ENCODE assay signal across 35 cellular contexts in the genomic region with DNA sequence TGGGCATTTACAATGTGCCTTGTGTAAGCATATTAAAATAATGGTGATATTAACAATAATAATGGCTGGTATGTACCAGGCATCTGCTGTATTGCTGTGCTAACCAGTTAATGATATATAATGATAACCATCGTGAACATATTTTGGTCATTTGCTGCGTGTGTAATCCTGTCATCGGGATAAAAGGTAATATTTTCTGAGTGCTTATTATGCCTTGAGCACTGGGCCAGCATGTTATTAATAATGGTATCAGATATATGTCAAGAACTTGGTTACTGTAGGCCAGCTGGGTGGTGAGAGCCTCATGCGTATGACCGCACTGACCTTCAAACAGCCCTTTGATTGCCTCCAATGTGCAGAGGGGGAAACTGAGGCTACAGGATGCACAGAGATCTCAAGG. TPM values are rescaled to one million over a fixed set of nuclear protein-coding genes. Genes with fewer than 3 reads are reported as not detected.
"Had no signal": no experiment of that assay in that cellular context is flagged by ENCODE, and none has a peak within 500 bp of the region (broad histone marks: within the 10 kb centered on the region; RNA-seq: fewer than 3 reads in every experiment).

No MANE protein-coding gene starts in this region.

- DNase-seq: activated CD4-positive, alpha-beta memory T cell treated with anti-CD3 and anti-CD28 coated beads for 36 hours; activated CD4-positive, alpha-beta T cell treated with anti-CD3 and anti-CD28 coated beads for 36 hours; activated CD4-positive, alpha-beta T cell treated with anti-CD3 and anti-CD28 coated beads, Interleukin-2, amount 10 ng/mL, durations not matched to agents 24 days and 14 days; activated CD4-positive, CD25-positive, alpha-beta regulatory T cell; activated CD4-positive, CD25-positive, alpha-beta regulatory T cell treated with anti-CD3 and anti-CD28 coated beads, Interleukin-2, amount 50 U/mL, for 72 hours; activated CD8-positive, alpha-beta memory T cell treated with anti-CD3 and anti-CD28 coated beads, Interleukin-2, amount 10 ng/mL, durations not matched to agents 7 days and 5 days; activated CD8-positive, alpha-beta memory T cell treated with anti-CD3 and anti-CD28 coated beads, Interleukin-2, amount 50 U/mL, for 4 hours; activated CD8-positive, alpha-beta T cell treated with anti-CD3 and anti-CD28 coated beads, Interleukin-2, amount 10 ng/mL, durations not matched to agents 7 days and 5 days; activated effector memory CD4-positive, alpha-beta T cell treated with anti-CD3 and anti-CD28 coated beads, Interleukin-2, amount 50 U/mL, for 16 hours; activated naive CD4-positive, alpha-beta T cell treated with anti-CD3 and anti-CD28 coated beads for 36 hours; activated naive CD8-positive, alpha-beta T cell treated with anti-CD3 and anti-CD28 coated beads for 36 hours; activated naive CD8-positive, alpha-beta T cell treated with anti-CD3 and anti-CD28 coated beads, Interleukin-2, amount 50 U/mL, for 24 hours; activated T-cell treated with anti-CD3 and anti-CD28 coated beads, Interleukin-2, amount 50 U/mL, for 1 hour; activated T-cell treated with anti-CD3 and anti-CD28 coated beads, Interleukin-2, amount 50 U/mL, for 48 hours; adrenal gland; amygdala; aorta; body of pancreas; caudate nucleus; cortex of kidney; dermis blood vessel endothelial cell; effector CD4-positive, alpha-beta T cell; effector memory CD8-positive, alpha-beta T cell; erythroblast; foreskin keratinocyte; gastrocnemius medialis; glutamatergic neuron; T-helper 17 cell; T1000 had no signal

- H3K9me3 ChIP-seq: adrenal gland, body of pancreas, esophagus muscularis mucosa, gastrocnemius medialis, heart left ventricle had no signal

- H3K36me3 ChIP-seq: adrenal gland, esophagus muscularis mucosa, gastrocnemius medialis, heart left ventricle had no signal

- ATAC-seq: activated CD4-positive, alpha-beta T cell treated with anti-CD3 and anti-CD28 coated beads for 36 hours; activated CD8-positive, alpha-beta memory T cell treated with anti-CD3 and anti-CD28 coated beads, Interleukin-2, amount 10 ng/mL, durations not matched to agents 7 days and 5 days; activated CD8-positive, alpha-beta T cell treated with anti-CD3 and anti-CD28 coated beads, Interleukin-2, amount 10 ng/mL, durations not matched to agents 7 days and 5 days; activated naive CD8-positive, alpha-beta T cell treated with anti-CD3 and anti-CD28 coated beads, Interleukin-2, amount 50 U/mL, for 24 hours; body of pancreas; effector memory CD8-positive, alpha-beta T cell; foreskin keratinocyte; gastrocnemius medialis; heart left ventricle; T-helper 17 cell had no signal

- H3K27ac ChIP-seq: adrenal gland, body of pancreas, esophagus muscularis mucosa, foreskin keratinocyte, gastrocnemius medialis, heart left ventricle had no signal

- H3K4me3 ChIP-seq: adrenal gland, body of pancreas, esophagus muscularis mucosa, gastrocnemius medialis, heart left ventricle had no signal

- H3K27me3 ChIP-seq: body of pancreas, foreskin keratinocyte, gastrocnemius medialis had no signal

RNA-seq across cellular contexts. Expression of a gene that starts 22.2 kb away (rescaled TPM):
- total RNA-seq: activated CD4-positive, alpha-beta memory T cell treated with anti-CD3 and anti-CD28 coated beads for 36 hours; activated CD4-positive, alpha-beta T cell treated with anti-CD3 and anti-CD28 coated beads for 36 hours; activated CD4-positive, alpha-beta T cell treated with anti-CD3 and anti-CD28 coated beads, Interleukin-2, amount 10 ng/mL, durations not matched to agents 24 days and 14 days; activated CD8-positive, alpha-beta memory T cell treated with anti-CD3 and anti-CD28 coated beads for 36 hours; activated CD8-positive, alpha-beta memory T cell treated with anti-CD3 and anti-CD28 coated beads, Interleukin-2, amount 10 ng/mL, durations not matched to agents 7 days and 5 days; activated CD8-positive, alpha-beta T cell treated with anti-CD3 and anti-CD28 coated beads, Interleukin-2, amount 10 ng/mL, durations not matched to agents 7 days and 5 days; activated naive CD4-positive, alpha-beta T cell treated with anti-CD3 and anti-CD28 coated beads for 36 hours; activated naive CD8-positive, alpha-beta T cell treated with anti-CD3 and anti-CD28 coated beads for 36 hours; activated T-helper 1 cell treated with anti-CD3 and anti-CD28 coated beads, Interleukin-12 subunit alpha, Interleukin-12 subunit beta, Interleukin-2, Interleukin-4 antibody, amounts not matched to agents 30 ng/mL and 10 ng/mL and 1 ng/mL, durations not matched to agents 14 hours and 24 hours and 36 hours; activated T-helper 2 cell treated with anti-CD3 and anti-CD28 coated beads, Interferon-gamma antibody, Interleukin-2, Interleukin-4, amounts not matched to agents 10 μg/mL and 5 μg/mL and 100 μg/mL, durations not matched to agents 14 hours and 24 hours and 36 hours; chondrocyte; T-helper 17 cell had no signal

RNA-seq across cellular contexts. Expression of a gene that starts 41.4 kb away (rescaled TPM):
- total RNA-seq: activated CD8-positive, alpha-beta memory T cell treated with anti-CD3 and anti-CD28 coated beads for 36 hours; activated CD8-positive, alpha-beta memory T cell treated with anti-CD3 and anti-CD28 coated beads, Interleukin-2, amount 10 ng/mL, durations not matched to agents 7 days and 5 days; activated naive CD8-positive, alpha-beta T cell treated with anti-CD3 and anti-CD28 coated beads for 36 hours; activated T-helper 1 cell treated with anti-CD3 and anti-CD28 coated beads, Interleukin-12 subunit alpha, Interleukin-12 subunit beta, Interleukin-2, Interleukin-4 antibody, amounts not matched to agents 30 ng/mL and 10 ng/mL and 1 ng/mL, durations not matched to agents 14 hours and 24 hours and 36 hours; foreskin keratinocyte had no signal

RNA-seq across cellular contexts. Expression of a gene that starts 45.2 kb away (rescaled TPM):
- total RNA-seq: activated CD8-positive, alpha-beta memory T cell treated with anti-CD3 and anti-CD28 coated beads for 36 hours; activated T-helper 1 cell treated with anti-CD3 and anti-CD28 coated beads, Interleukin-12 subunit alpha, Interleukin-12 subunit beta, Interleukin-2, Interleukin-4 antibody, amounts not matched to agents 30 ng/mL and 10 ng/mL and 1 ng/mL, durations not matched to agents 14 hours and 24 hours and 36 hours; dermis blood vessel endothelial cell had no signal

RNA-seq across cellular contexts. Expression of a gene that starts 49.6 kb away (rescaled TPM):
- total RNA-seq: activated CD8-positive, alpha-beta memory T cell treated with anti-CD3 and anti-CD28 coated beads for 36 hours; activated T-helper 2 cell treated with anti-CD3 and anti-CD28 coated beads, Interferon-gamma antibody, Interleukin-2, Interleukin-4, amounts not matched to agents 10 μg/mL and 5 μg/mL and 100 μg/mL, durations not matched to agents 14 hours and 24 hours and 36 hours; adrenal gland; chondrocyte; dermis blood vessel endothelial cell had no signal
- polyA plus RNA-seq: heart left ventricle had no signal

RNA-seq across cellular contexts. Expression of a gene that starts 51.9 kb away (rescaled TPM):
- total RNA-seq: activated CD8-positive, alpha-beta memory T cell treated with anti-CD3 and anti-CD28 coated beads for 36 hours; activated CD8-positive, alpha-beta memory T cell treated with anti-CD3 and anti-CD28 coated beads, Interleukin-2, amount 10 ng/mL, durations not matched to agents 7 days and 5 days; activated CD8-positive, alpha-beta T cell treated with anti-CD3 and anti-CD28 coated beads, Interleukin-2, amount 10 ng/mL, durations not matched to agents 7 days and 5 days; activated naive CD4-positive, alpha-beta T cell treated with anti-CD3 and anti-CD28 coated beads for 36 hours; activated T-helper 1 cell treated with anti-CD3 and anti-CD28 coated beads, Interleukin-12 subunit alpha, Interleukin-12 subunit beta, Interleukin-2, Interleukin-4 antibody, amounts not matched to agents 30 ng/mL and 10 ng/mL and 1 ng/mL, durations not matched to agents 14 hours and 24 hours and 36 hours; chondrocyte; foreskin keratinocyte had no signal
- polyA plus RNA-seq: aorta, foreskin keratinocyte had no signal
